ENCODE assay signal across 1 cellular context in the genomic region with DNA sequence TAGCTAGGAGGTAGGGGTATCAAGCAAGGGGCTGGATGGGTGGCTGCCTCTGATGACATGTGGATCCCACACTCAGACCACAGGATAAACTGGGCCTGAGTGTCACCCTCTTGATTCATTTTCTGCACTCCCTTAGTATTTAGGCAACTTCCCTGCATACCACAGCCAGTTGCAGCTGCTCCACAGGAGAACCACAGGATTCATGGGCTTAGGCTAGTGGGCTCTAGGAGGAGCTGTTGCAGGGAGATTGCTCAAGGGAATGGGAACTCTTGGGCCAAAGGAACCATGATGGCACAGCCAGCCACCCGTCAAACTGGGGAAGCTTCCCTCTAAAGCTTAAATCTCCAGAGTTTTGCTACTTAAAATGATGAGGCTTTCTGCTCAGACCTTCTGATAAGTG.
TF ChIP-seq lines count a peak whose summit lies in the region.

No MANE protein-coding gene starts in this region.

TF ChIP-seq in GM23338, 12 proteins besides CTCF, POLR2A, EP300 and RAD21 (continued from another document):
- TF ChIP-seq ZNF462 (CRISPR knock-in tag; IDR thresholded peaks at IDR 0.05) (no peak), CREB1 (CRISPR knock-in tag; IDR thresholded peaks at IDR 0.05; ENCODE audit: low read depth) (no peak), STAT1 (IDR thresholded peaks at IDR 0.05; ENCODE audit: unreplicated experiment) (no peak), EZH2 (IDR thresholded peaks at IDR 0.05; ENCODE audit: low read depth, unreplicated experiment) (no peak), ZNF114 (CRISPR knock-in tag; IDR thresholded peaks at IDR 0.05) (no peak), POLR2AphosphoS5 (IDR thresholded peaks at IDR 0.05; ENCODE audit: low read depth) (no peak), REST (IDR thresholded peaks at IDR 0.05; ENCODE audit: unreplicated experiment) (no peak), ZNF331 (CRISPR knock-in tag; IDR thresholded peaks at IDR 0.05; ENCODE audit: low read depth) (no peak), NANOG (IDR thresholded peaks at IDR 0.05; ENCODE audit: borderline replicate concordance) (no peak), EZH2phosphoT487 (IDR thresholded peaks at IDR 0.05; ENCODE audit: unreplicated experiment) (no peak)
- TF ChIP-seq, protein P1, sequence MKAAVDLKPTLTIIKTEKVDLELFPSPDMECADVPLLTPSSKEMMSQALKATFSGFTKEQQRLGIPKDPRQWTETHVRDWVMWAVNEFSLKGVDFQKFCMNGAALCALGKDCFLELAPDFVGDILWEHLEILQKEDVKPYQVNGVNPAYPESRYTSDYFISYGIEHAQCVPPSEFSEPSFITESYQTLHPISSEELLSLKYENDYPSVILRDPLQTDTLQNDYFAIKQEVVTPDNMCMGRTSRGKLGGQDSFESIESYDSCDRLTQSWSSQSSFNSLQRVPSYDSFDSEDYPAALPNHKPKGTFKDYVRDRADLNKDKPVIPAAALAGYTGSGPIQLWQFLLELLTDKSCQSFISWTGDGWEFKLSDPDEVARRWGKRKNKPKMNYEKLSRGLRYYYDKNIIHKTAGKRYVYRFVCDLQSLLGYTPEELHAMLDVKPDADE (IDR thresholded peaks at IDR 0.05) = no peak
